ENCODE assay signal across 1 cellular context in genomic region chr9:129140397-129141065, GRCh38.
TF ChIP-seq lines count a peak whose summit lies in the region.

No MANE protein-coding gene starts in this region.

TF ChIP-seq in HepG2, 621 proteins besides CTCF, POLR2A, EP300 and RAD21 (continued from another document and continues in another):
- TF ChIP-seq ZNF503 (CRISPR knock-in tag; IDR thresholded peaks at IDR 0.05) (no peak), ZNF329 (CRISPR knock-in tag; IDR thresholded peaks at IDR 0.05; ENCODE audit: low read depth) (no peak), ZNF7 (CRISPR knock-in tag; IDR thresholded peaks at IDR 0.05) (no peak), PHF5A (CRISPR knock-in tag; IDR thresholded peaks at IDR 0.05; ENCODE audit: low read depth, unreplicated experiment) (no peak), ZSCAN21 (CRISPR knock-in tag; IDR thresholded peaks at IDR 0.05; ENCODE audit: borderline replicate concordance) (no peak), CERS6 (CRISPR knock-in tag; IDR thresholded peaks at IDR 0.05) (no peak), ZNF12 (CRISPR knock-in tag; IDR thresholded peaks at IDR 0.05) (no peak), NFIC (IDR thresholded peaks at IDR 0.05; ENCODE audit: low read length) (no peak), PHF8 (CRISPR knock-in tag; IDR thresholded peaks at IDR 0.05) (peak; percentile 42), TFDP2 (CRISPR knock-in tag; IDR thresholded peaks at IDR 0.05) (no peak), NFE2L2 (IDR thresholded peaks at IDR 0.05; ENCODE audit: low read length) (no peak), HOXA3 (CRISPR knock-in tag; IDR thresholded peaks at IDR 0.05) (no peak), SAP130 (CRISPR knock-in tag; IDR thresholded peaks at IDR 0.05; ENCODE audit: low read depth) (no peak), ZNF546 (CRISPR knock-in tag; conservative IDR thresholded peaks at IDR 0.05) (no peak), FOXC1 (CRISPR knock-in tag; IDR thresholded peaks at IDR 0.05; ENCODE audit: borderline replicate concordance) (peak; percentile 26; the same call in 1 of the 2 replicates), ZBED4 (CRISPR knock-in tag; IDR thresholded peaks at IDR 0.05; ENCODE audit: borderline replicate concordance) (no peak), RORA (CRISPR knock-in tag; IDR thresholded peaks at IDR 0.05) (no peak), ADNP (CRISPR knock-in tag; IDR thresholded peaks at IDR 0.05) (no peak), JUN (CRISPR knock-in tag; IDR thresholded peaks at IDR 0.05) (no peak), KLF13 (CRISPR knock-in tag; IDR thresholded peaks at IDR 0.05) (no peak), THAP8 (CRISPR knock-in tag; IDR thresholded peaks at IDR 0.05; ENCODE audit: borderline replicate concordance) (no peak), ARHGAP35 (CRISPR knock-in tag; IDR thresholded peaks at IDR 0.05; ENCODE audit: borderline replicate concordance) (no peak), ZNF484 (CRISPR knock-in tag; IDR thresholded peaks at IDR 0.05; ENCODE audit: borderline replicate concordance, low read depth) (no peak), ZNF576 (CRISPR knock-in tag; IDR thresholded peaks at IDR 0.05) (no peak), SYNCRIP (IDR thresholded peaks at IDR 0.05; ENCODE audit: insufficient read depth, low read depth, low read length) (no peak), ZBTB21 (CRISPR knock-in tag; IDR thresholded peaks at IDR 0.05) (no peak), TCF7 (IDR thresholded peaks at IDR 0.05; ENCODE audit: low read depth) (no peak), HES4 (CRISPR knock-in tag; IDR thresholded peaks at IDR 0.05; ENCODE audit: borderline replicate concordance) (no peak), NKX3-1 (CRISPR knock-in tag; IDR thresholded peaks at IDR 0.05) (no peak), MTF1 (CRISPR knock-in tag; IDR thresholded peaks at IDR 0.05) (no peak), NCOA2 (CRISPR knock-in tag; IDR thresholded peaks at IDR 0.05) (no peak), NCOR1 (IDR thresholded peaks at IDR 0.05; ENCODE audit: borderline replicate concordance, low read length) (no peak), ZNF704 (CRISPR knock-in tag; IDR thresholded peaks at IDR 0.05; ENCODE audit: borderline replicate concordance) (no peak), HIVEP1 (CRISPR knock-in tag; IDR thresholded peaks at IDR 0.05) (no peak), U2AF2 (IDR thresholded peaks at IDR 0.05; ENCODE audit: low read depth, low read length) (no peak), ZNF24 (IDR thresholded peaks at IDR 0.05) (no peak), ZNF577 (CRISPR knock-in tag; IDR thresholded peaks at IDR 0.05; ENCODE audit: borderline replicate concordance, low read depth) (no peak), ZNF224 (CRISPR knock-in tag; IDR thresholded peaks at IDR 0.05) (no peak), PHF20 (CRISPR knock-in tag; IDR thresholded peaks at IDR 0.05) (no peak), BORCS8-MEF2B (CRISPR knock-in tag; IDR thresholded peaks at IDR 0.05) (no peak), SMC3 (IDR thresholded peaks at IDR 0.05; ENCODE audit: low read length) (no peak), PRPF4 (IDR thresholded peaks at IDR 0.05; ENCODE audit: low read depth, low read length, poor library complexity, severe bottlenecking) (no peak)
- TF ChIP-seq, protein P1, sequence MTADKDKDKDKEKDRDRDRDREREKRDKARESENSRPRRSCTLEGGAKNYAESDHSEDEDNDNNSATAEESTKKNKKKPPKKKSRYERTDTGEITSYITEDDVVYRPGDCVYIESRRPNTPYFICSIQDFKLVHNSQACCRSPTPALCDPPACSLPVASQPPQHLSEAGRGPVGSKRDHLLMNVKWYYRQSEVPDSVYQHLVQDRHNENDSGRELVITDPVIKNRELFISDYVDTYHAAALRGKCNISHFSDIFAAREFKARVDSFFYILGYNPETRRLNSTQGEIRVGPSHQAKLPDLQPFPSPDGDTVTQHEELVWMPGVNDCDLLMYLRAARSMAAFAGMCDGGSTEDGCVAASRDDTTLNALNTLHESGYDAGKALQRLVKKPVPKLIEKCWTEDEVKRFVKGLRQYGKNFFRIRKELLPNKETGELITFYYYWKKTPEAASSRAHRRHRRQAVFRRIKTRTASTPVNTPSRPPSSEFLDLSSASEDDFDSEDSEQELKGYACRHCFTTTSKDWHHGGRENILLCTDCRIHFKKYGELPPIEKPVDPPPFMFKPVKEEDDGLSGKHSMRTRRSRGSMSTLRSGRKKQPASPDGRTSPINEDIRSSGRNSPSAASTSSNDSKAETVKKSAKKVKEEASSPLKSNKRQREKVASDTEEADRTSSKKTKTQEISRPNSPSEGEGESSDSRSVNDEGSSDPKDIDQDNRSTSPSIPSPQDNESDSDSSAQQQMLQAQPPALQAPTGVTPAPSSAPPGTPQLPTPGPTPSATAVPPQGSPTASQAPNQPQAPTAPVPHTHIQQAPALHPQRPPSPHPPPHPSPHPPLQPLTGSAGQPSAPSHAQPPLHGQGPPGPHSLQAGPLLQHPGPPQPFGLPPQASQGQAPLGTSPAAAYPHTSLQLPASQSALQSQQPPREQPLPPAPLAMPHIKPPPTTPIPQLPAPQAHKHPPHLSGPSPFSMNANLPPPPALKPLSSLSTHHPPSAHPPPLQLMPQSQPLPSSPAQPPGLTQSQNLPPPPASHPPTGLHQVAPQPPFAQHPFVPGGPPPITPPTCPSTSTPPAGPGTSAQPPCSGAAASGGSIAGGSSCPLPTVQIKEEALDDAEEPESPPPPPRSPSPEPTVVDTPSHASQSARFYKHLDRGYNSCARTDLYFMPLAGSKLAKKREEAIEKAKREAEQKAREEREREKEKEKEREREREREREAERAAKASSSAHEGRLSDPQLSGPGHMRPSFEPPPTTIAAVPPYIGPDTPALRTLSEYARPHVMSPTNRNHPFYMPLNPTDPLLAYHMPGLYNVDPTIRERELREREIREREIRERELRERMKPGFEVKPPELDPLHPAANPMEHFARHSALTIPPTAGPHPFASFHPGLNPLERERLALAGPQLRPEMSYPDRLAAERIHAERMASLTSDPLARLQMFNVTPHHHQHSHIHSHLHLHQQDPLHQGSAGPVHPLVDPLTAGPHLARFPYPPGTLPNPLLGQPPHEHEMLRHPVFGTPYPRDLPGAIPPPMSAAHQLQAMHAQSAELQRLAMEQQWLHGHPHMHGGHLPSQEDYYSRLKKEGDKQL (CRISPR knock-in tag; IDR thresholded peaks at IDR 0.05; ENCODE audit: low read depth), result no peak
- TF ChIP-seq, protein P2, sequence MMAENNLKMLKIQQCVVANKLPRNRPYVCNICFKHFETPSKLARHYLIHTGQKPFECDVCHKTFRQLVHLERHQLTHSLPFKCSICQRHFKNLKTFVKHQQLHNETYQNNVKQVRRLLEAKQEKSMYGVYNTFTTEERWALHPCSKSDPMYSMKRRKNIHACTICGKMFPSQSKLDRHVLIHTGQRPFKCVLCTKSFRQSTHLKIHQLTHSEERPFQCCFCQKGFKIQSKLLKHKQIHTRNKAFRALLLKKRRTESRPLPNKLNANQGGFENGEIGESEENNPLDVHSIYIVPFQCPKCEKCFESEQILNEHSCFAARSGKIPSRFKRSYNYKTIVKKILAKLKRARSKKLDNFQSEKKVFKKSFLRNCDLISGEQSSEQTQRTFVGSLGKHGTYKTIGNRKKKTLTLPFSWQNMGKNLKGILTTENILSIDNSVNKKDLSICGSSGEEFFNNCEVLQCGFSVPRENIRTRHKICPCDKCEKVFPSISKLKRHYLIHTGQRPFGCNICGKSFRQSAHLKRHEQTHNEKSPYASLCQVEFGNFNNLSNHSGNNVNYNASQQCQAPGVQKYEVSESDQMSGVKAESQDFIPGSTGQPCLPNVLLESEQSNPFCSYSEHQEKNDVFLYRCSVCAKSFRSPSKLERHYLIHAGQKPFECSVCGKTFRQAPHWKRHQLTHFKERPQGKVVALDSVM (CRISPR knock-in tag; IDR thresholded peaks at IDR 0.05), result no peak
- TF ChIP-seq, protein P3, sequence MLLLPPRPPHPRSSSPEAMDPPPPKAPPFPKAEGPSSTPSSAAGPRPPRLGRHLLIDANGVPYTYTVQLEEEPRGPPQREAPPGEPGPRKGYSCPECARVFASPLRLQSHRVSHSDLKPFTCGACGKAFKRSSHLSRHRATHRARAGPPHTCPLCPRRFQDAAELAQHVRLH (CRISPR knock-in tag; IDR thresholded peaks at IDR 0.05; ENCODE audit: borderline replicate concordance, low read depth), result no peak
- TF ChIP-seq, protein P4, sequence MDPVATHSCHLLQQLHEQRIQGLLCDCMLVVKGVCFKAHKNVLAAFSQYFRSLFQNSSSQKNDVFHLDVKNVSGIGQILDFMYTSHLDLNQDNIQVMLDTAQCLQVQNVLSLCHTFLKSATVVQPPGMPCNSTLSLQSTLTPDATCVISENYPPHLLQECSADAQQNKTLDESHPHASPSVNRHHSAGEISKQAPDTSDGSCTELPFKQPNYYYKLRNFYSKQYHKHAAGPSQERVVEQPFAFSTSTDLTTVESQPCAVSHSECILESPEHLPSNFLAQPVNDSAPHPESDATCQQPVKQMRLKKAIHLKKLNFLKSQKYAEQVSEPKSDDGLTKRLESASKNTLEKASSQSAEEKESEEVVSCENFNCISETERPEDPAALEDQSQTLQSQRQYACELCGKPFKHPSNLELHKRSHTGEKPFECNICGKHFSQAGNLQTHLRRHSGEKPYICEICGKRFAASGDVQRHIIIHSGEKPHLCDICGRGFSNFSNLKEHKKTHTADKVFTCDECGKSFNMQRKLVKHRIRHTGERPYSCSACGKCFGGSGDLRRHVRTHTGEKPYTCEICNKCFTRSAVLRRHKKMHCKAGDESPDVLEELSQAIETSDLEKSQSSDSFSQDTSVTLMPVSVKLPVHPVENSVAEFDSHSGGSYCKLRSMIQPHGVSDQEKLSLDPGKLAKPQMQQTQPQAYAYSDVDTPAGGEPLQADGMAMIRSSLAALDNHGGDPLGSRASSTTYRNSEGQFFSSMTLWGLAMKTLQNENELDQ (CRISPR knock-in tag; IDR thresholded peaks at IDR 0.05; ENCODE audit: borderline replicate concordance), result no peak
